In genomic region chr3:108222813-108223307, GRCh38 we compare ENCODE assay signal across 8 cellular contexts. TPM values are rescaled to one million over a fixed set of nuclear protein-coding genes. Genes with fewer than 3 reads are reported as not detected.
DNase-seq lines count a peak whose midpoint lies in the region; ATAC-seq and TF ChIP-seq lines count a peak whose summit lies in the region.

No MANE protein-coding gene starts in this region.

- H3K27me3 ChIP-seq in Caco-2 (replicated peaks; ENCODE audit: control insufficient read depth, insufficient read depth, low read length) (no peaks in the 10 kb centered on the region), lower lobe of right lung (ENCODE audit: low read depth) (no peaks in the 10 kb centered on the region), uterus (no peaks in the 10 kb centered on the region)

- POLR2A ChIA-PET in Caco-2 (lab: Charles Lee) (interaction anchor here (0.7 kb wide), 1 partner anchor 19 kb away, joined by 3 read pairs; no protein-coding TSS in a partner anchor), MCF 10A (lab: Yijun Ruan, JAX) (interaction anchor here (0.8 to 3.3 kb wide), 10 partner anchors 14 to 367 kb away, joined by 3 to 21 read pairs (median 4); partner anchors contain the start of gene DZIP3)

- BruUV-seq in Caco-2 (replicated peaks; lab: Mats Ljungman, UMichigan) (TSS peak; percentile 86), MCF 10A (replicated peaks; lab: Mats Ljungman, UMichigan) (TSS peak; percentile 71)

- peaks cover 11% of the 10 kb centered on the region for H3K4me1 Mint-ChIP-seq in Caco-2 (ENCODE audit: low read depth, unreplicated experiment)
- H3K4me1 Mint-ChIP-seq in IgD-negative memory B cell: peaks cover 20 to 47% (median 44%) of the 10 kb centered on the region in 3 donors
- peaks cover 31% of the 10 kb centered on the region for H3K4me1 Mint-ChIP-seq in MCF 10A (ENCODE audit: insufficient read depth, unreplicated experiment)

- CTCF ChIA-PET in Caco-2 (lab: Charles Lee): interaction anchor here (0.9 kb wide), 1 partner anchor 20 kb away, joined by 3 read pairs; no protein-coding TSS in a partner anchor
- CTCF ChIA-PET in MCF 10A (lab: Yijun Ruan, JAX): interaction anchor here (0.6 to 2.0 kb wide), 9 partner anchors 8 to 531 kb away, joined by 3 to 11 read pairs (median 3); no protein-coding TSS in a partner anchor

- no peak for TF ChIP-seq POLR2A in uterus (IDR thresholded peaks at IDR 0.05)

- intact Hi-C loops in Caco-2 (cut with micrococcal nuclease; ENCODE audit: unreplicated experiment) (loop anchor here (1.0 to 5.0 kb wide), 4 partner anchors 18 to 216 kb away; no protein-coding TSS in a partner anchor), MCF 10A (cut with micrococcal nuclease) (loop anchor here (2.0 to 5.0 kb wide), 4 partner anchors 70 to 286 kb away; partner anchors contain the start of gene CD47), lower lobe of right lung (cut with DNase I) (no loop called here), uterus (cut with DNase I; ENCODE audit: low total_unique reads) (no loop called here)

- peak in 1 of 2 donors; percentile 7 for ATAC-seq in lower lobe of right lung

- no peaks in the 10 kb centered on the region for H3K9me3 Mint-ChIP-seq in Caco-2 (ENCODE audit: unreplicated experiment)
- H3K9me3 Mint-ChIP-seq in IgD-negative memory B cell: no peaks in the 10 kb centered on the region
- no peaks in the 10 kb centered on the region for H3K9me3 Mint-ChIP-seq in MCF 10A (ENCODE audit: unreplicated experiment)

- H3K36me3 ChIP-seq in Caco-2 (ENCODE audit: control insufficient read depth, insufficient read depth, low read length) (no peaks in the 10 kb centered on the region), lower lobe of right lung (peaks cover 5% of the 10 kb centered on the region), uterus (no peaks in the 10 kb centered on the region)

- no peak for TF ChIP-seq CTCF in Caco-2 (IDR thresholded peaks at IDR 0.05; ENCODE audit: insufficient read depth in 1 of 2, low read depth in 1 of 2, low read length in 1 of 2, severe bottlenecking in 1 of 2, unreplicated experiment in 1 of 2)
- no peak for TF ChIP-seq CTCF in MCF 10A (IDR thresholded peaks at IDR 0.05; ENCODE audit: unreplicated experiment)
- no peak for TF ChIP-seq CTCF in lower lobe of right lung (IDR thresholded peaks at IDR 0.05)
- no peak for TF ChIP-seq CTCF in uterus (IDR thresholded peaks at IDR 0.05)

- H3K27me3 Mint-ChIP-seq in Caco-2 (ENCODE audit: insufficient read depth, unreplicated experiment): no peaks in the 10 kb centered on the region
- peaks cover 4% of the 10 kb centered on the region for H3K27me3 Mint-ChIP-seq in IgD-negative memory B cell
- H3K27me3 Mint-ChIP-seq in MCF 10A (ENCODE audit: insufficient read depth, unreplicated experiment): no peaks in the 10 kb centered on the region

- H3K4me3 ChIP-seq in Caco-2 (ENCODE audit: low read depth, low read length): peak overlapping the region; percentile 43
- H3K4me3 ChIP-seq in lower lobe of right lung: peak overlapping the region; percentile 89
- H3K4me3 ChIP-seq in uterus: peak overlapping the region; percentile 91 to 98

- peaks cover 6% of the 10 kb centered on the region for H3K36me3 Mint-ChIP-seq in Caco-2 (ENCODE audit: insufficient read depth, unreplicated experiment)
- H3K36me3 Mint-ChIP-seq in IgD-negative memory B cell: peaks cover 2% of the 10 kb centered on the region
- no peaks in the 10 kb centered on the region for H3K36me3 Mint-ChIP-seq in MCF 10A (ENCODE audit: insufficient read depth, unreplicated experiment)

- H3K27ac ChIP-seq in lower lobe of right lung (peak overlapping the region; percentile 94), uterus (peak overlapping the region; percentile 64 to 82)

- H3K9me3 ChIP-seq in Caco-2 (no peaks in the 10 kb centered on the region), lower lobe of right lung (no peaks in the 10 kb centered on the region), uterus (no peaks in the 10 kb centered on the region)

- H3K4me1 ChIP-seq in Caco-2 (peaks cover 5% of the 10 kb centered on the region; the same call in 1 of the 2 replicates), lower lobe of right lung (peaks cover 47% of the 10 kb centered on the region), uterus (peaks cover 4 to 5% of the 10 kb centered on the region in 2 donors)

- H3K4me3 Mint-ChIP-seq in Caco-2 (ENCODE audit: unreplicated experiment): peak overlapping the region; percentile 99
- peak overlapping the region; percentile 99 to 100 (median 100) for H3K4me3 Mint-ChIP-seq in IgD-negative memory B cell
- peak overlapping the region; percentile 100 for H3K4me3 Mint-ChIP-seq in MCF 10A (ENCODE audit: unreplicated experiment)

- DNase-seq in Caco-2 (no peak), MCF 10A (ENCODE audit: unreplicated experiment) (no peak), lower lobe of right lung (no peak), uterus (no peak), NCI-H446 treated with DMSO at 0.1 percent for 48 hours (lab: John Stamatoyannopoulos, UW) (no peak), foreskin melanocyte (no peak)
- DNase-seq in stimulated activated CD4-positive, alpha-beta T cell treated with anti-CD3 and anti-CD28 coated beads, Interleukin-1b, Interleukin-23, amount 100 ng/mL, for 48 hours: no peak

- H3K27ac Mint-ChIP-seq in Caco-2 (ENCODE audit: unreplicated experiment): peak overlapping the region; percentile 100
- H3K27ac Mint-ChIP-seq in IgD-negative memory B cell: peak overlapping the region; percentile 99 to 100 (median 99)
- H3K27ac Mint-ChIP-seq in MCF 10A (ENCODE audit: low read depth, unreplicated experiment): peak overlapping the region; percentile 100

RNA-seq across cellular contexts. Expression of gene IFT57, which starts 0.6 kb away (rescaled TPM):
- total RNA-seq in Caco-2 (2022) (17.6 and 19.4 TPM in 2 replicates), MCF 10A (2022) (38.9 and 46.6 TPM in 2 replicates), lower lobe of right lung (128 TPM), uterus (10 to 100 TPM; 40.0 to 60.9 (median 55.3) TPM)
- polyA plus RNA-seq in IgD-negative memory B cell: 138 TPM

Comparison
In these comparisons a context has a peak if more than half of its experiments do, and no peak if none do; other contexts are left out.
1. H3K4me3 ChIP-seq: peak in every context shown above with its lines; median percentile 94 in uterus; 89 in lower lobe of right lung; 43 in Caco-2.
2. intact Hi-C loops: an anchor here in Caco-2 (1.0 to 5.0 kb wide) and MCF 10A (2.0 to 5.0 kb wide); none called in lower lobe of right lung and uterus.